Comparison of ENCODE assay signal across 8 cellular contexts in the genomic region with DNA sequence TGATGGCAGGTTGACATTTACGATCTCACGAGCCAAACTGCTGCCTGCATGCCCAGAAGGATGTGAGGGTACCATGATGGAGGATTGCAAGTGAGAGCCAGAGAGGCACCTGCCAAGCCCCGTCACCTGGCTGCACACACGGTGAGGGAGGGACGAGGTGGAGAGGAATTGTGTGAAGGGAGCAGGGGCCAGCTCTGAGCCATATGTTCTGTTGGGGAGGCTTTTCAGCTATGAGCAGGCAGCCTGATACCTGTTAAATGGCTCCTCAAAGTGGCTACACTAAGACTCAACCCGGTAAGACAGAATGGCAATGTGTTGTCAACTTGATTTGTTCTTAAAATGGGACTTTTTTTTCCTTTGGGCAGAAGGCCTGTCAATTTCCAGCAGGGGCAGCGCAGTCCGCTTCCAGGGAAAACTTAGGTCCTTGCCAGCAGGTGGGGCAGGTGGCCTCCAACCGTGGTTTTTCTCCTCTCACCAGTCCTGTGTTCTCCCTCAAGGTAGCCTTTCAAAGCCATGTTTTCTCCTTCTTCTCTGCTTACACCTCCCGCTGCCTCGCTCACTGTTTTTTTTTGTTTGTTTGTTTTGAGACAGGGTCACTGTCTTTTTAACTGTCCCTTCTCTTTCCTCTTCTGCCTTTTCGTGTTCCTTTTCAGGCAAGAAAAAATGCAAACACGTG. TPM values are rescaled to one million over a fixed set of nuclear protein-coding genes. Genes with fewer than 3 reads are reported as not detected.
DNase-seq lines count a peak whose midpoint lies in the region; ATAC-seq and TF ChIP-seq lines count a peak whose summit lies in the region.

No MANE protein-coding gene starts in this region.

- ATAC-seq in GM19328 (IDR thresholded peaks at IDR 0.05; ENCODE audit: unreplicated experiment) (no peak), HG03571 (IDR thresholded peaks at IDR 0.05; ENCODE audit: unreplicated experiment) (no peak)

- H3K4me1 Mint-ChIP-seq in dendritic cell treated with granulocyte-macrophage colony-stimulating factor and Interleukin-4, amounts not matched to agents 40 ng/mL and 50 ng/mL, for 4 days (ENCODE audit: low read depth) = peaks cover 65% of the 10 kb centered on the region

- H3K4me3 Mint-ChIP-seq in dendritic cell treated with granulocyte-macrophage colony-stimulating factor and Interleukin-4, amounts not matched to agents 40 ng/mL and 50 ng/mL, for 4 days = no peak overlapping the region

- no peak overlapping the region for H3K4me3 ChIP-seq in GM06990 (replicated peaks; ENCODE audit: low read depth, low read length)

- no peaks in the 10 kb centered on the region for H3K27me3 ChIP-seq in GM06990 (replicated peaks; ENCODE audit: control insufficient read depth, insufficient read depth, low read length)

- no peaks in the 10 kb centered on the region for H3K36me3 ChIP-seq in GM06990 (ENCODE audit: control insufficient read depth, insufficient read depth, low read length)

- no peaks in the 10 kb centered on the region for H3K27me3 Mint-ChIP-seq in dendritic cell treated with granulocyte-macrophage colony-stimulating factor and Interleukin-4, amounts not matched to agents 40 ng/mL and 50 ng/mL, for 4 days

- intact Hi-C loops in dendritic cell treated with granulocyte-macrophage colony-stimulating factor and Interleukin-4, amounts not matched to agents 40 ng/mL and 50 ng/mL, for 4 days (cut with micrococcal nuclease) = loop anchor here (1.0 to 2.0 kb wide), 4 partner anchors 11 to 58 kb away; partner anchors contain the start of gene ZNRF2

- no peak for DNase-seq in GM06990 (ENCODE audit: extremely low read depth, insufficient read length)
- peak; percentile 48 for DNase-seq in NCI-H226
- DNase-seq in renal cortical epithelial cell (ENCODE audit: low read depth) = peak; percentile 51
- DNase-seq in activated CD8-positive, alpha-beta memory T cell treated with anti-CD3 and anti-CD28 coated beads for 24 hours = no peak
- DNase-seq in T-helper 2 cell = no peak

- H3K27ac Mint-ChIP-seq in dendritic cell treated with granulocyte-macrophage colony-stimulating factor and Interleukin-4, amounts not matched to agents 40 ng/mL and 50 ng/mL, for 4 days = peak overlapping the region; percentile 91

- TF ChIP-seq CTCF in GM06990 (IDR thresholded peaks at IDR 0.05; ENCODE audit: insufficient read depth, low read length, poor library complexity, severe bottlenecking) = peak; percentile 24

- H3K9me3 Mint-ChIP-seq in dendritic cell treated with granulocyte-macrophage colony-stimulating factor and Interleukin-4, amounts not matched to agents 40 ng/mL and 50 ng/mL, for 4 days = no peaks in the 10 kb centered on the region

- no peaks in the 10 kb centered on the region for H3K36me3 Mint-ChIP-seq in dendritic cell treated with granulocyte-macrophage colony-stimulating factor and Interleukin-4, amounts not matched to agents 40 ng/mL and 50 ng/mL, for 4 days (ENCODE audit: low read depth)

RNA-seq across cellular contexts. Expression of gene ZNRF2, which starts 57.7 kb away (rescaled TPM):
- 18.9 and 39.4 TPM in 2 replicates for total RNA-seq in renal cortical epithelial cell

Comparison
In these comparisons a context has a peak if more than half of its experiments do, and no peak if none do; other contexts are left out.
1. DNase-seq: peak in NCI-H226 (single experiment) and renal cortical epithelial cell (single experiment); none in GM06990 (single experiment), activated CD8-positive, alpha-beta memory T cell treated with anti-CD3 and anti-CD28 coated beads for 24 hours (single experiment) and T-helper 2 cell (0 of 5).